1 cellular context compared by ENCODE assay signal in the genomic region with DNA sequence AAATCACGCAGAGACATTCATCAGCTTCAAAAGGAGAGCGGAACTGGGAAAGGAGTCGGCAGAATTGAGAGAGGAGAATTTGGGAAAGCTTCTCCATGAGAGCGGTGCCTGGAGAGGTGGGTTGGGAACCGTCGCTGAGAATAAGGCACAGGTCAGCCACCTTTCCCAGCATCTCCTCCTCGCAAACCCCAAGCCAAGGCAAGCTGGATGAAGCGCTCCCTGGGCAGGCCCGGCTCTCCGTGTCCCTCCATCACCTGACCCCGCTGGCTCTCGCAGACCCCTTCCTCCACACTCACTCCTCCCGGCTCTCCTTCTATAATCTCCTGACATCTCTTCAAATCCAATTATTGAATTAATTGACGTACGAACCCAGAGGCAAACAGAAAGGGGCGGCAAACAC.
TF ChIP-seq lines count a peak whose summit lies in the region.

No MANE protein-coding gene starts in this region.

TF ChIP-seq in HCT116, 20 proteins besides CTCF, POLR2A, EP300 and RAD21 (continued from another document):
- TF ChIP-seq, protein P1, sequence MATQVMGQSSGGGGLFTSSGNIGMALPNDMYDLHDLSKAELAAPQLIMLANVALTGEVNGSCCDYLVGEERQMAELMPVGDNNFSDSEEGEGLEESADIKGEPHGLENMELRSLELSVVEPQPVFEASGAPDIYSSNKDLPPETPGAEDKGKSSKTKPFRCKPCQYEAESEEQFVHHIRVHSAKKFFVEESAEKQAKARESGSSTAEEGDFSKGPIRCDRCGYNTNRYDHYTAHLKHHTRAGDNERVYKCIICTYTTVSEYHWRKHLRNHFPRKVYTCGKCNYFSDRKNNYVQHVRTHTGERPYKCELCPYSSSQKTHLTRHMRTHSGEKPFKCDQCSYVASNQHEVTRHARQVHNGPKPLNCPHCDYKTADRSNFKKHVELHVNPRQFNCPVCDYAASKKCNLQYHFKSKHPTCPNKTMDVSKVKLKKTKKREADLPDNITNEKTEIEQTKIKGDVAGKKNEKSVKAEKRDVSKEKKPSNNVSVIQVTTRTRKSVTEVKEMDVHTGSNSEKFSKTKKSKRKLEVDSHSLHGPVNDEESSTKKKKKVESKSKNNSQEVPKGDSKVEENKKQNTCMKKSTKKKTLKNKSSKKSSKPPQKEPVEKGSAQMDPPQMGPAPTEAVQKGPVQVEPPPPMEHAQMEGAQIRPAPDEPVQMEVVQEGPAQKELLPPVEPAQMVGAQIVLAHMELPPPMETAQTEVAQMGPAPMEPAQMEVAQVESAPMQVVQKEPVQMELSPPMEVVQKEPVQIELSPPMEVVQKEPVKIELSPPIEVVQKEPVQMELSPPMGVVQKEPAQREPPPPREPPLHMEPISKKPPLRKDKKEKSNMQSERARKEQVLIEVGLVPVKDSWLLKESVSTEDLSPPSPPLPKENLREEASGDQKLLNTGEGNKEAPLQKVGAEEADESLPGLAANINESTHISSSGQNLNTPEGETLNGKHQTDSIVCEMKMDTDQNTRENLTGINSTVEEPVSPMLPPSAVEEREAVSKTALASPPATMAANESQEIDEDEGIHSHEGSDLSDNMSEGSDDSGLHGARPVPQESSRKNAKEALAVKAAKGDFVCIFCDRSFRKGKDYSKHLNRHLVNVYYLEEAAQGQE (IDR thresholded peaks at IDR 0.05; ENCODE audit: low read depth), result no peak
- TF ChIP-seq CBX3 (IDR thresholded peaks at IDR 0.05; ENCODE audit: low read depth), result no peak
